Comparison of ENCODE assay signal across 20 cellular contexts in genomic region chr17:67613961-67614360, GRCh38.
"Had no signal": no experiment of that assay in that cellular context is flagged by ENCODE, and none has a peak within 500 bp of the region (broad histone marks: within the 10 kb centered on the region; RNA-seq: fewer than 3 reads in every experiment).

No MANE protein-coding gene starts in this region.

- H3K4me3 Mint-ChIP-seq: activated B cell treated with CpG ODN at 0.5 μM for 24 hours; activated CD4-positive, alpha-beta memory T cell treated with anti-CD3 and anti-CD28 coated beads, Interleukin-2, amount 10 ng/mL, durations not matched to agents 7 days and 5 days; natural killer cell treated with Interleukin-12 subunit alpha and Interleukin-12 subunit beta and Interleukin-15 and Interleukin-18, amount 100 ng/mL, for 72 hours; stimulated activated naive B cell treated with anti-CD40 and anti-IgM and Interleukin-4, amounts not matched to agents 10 μg/mL and 1 μg/mL and 100 μg/mL, for 72 hours; T-helper 2 cell treated with Interferon-gamma antibody and Interleukin-4, amounts not matched to agents 5 μg/mL and 100 μg/mL, for 36 hours had no signal

- H3K27ac Mint-ChIP-seq: activated B cell treated with CpG ODN at 0.5 μM for 24 hours; activated CD4-positive, alpha-beta memory T cell treated with anti-CD3 and anti-CD28 coated beads, Interleukin-2, amount 10 ng/mL, durations not matched to agents 7 days and 5 days; stimulated activated naive B cell treated with anti-CD40 and anti-IgM and Interleukin-4, amounts not matched to agents 10 μg/mL and 1 μg/mL and 100 μg/mL, for 72 hours; T-helper 2 cell treated with Interferon-gamma antibody and Interleukin-4, amounts not matched to agents 5 μg/mL and 100 μg/mL, for 36 hours had no signal

- H3K27me3 ChIP-seq: adrenal gland, hepatocyte, neutrophil, right lobe of liver, upper lobe of right lung had no signal

- H3K9me3 ChIP-seq: adrenal gland, lower lobe of right lung, neutrophil, right lobe of liver, SK-N-SH, thoracic aorta, upper lobe of right lung had no signal

- H3K36me3 Mint-ChIP-seq: natural killer cell treated with Interleukin-12 subunit alpha and Interleukin-12 subunit beta and Interleukin-15 and Interleukin-18, amount 100 ng/mL, for 72 hours had no signal

- H3K4me1 ChIP-seq: lower lobe of right lung, parathyroid adenoma, upper lobe of right lung had no signal

- H3K27me3 Mint-ChIP-seq: activated B cell treated with CpG ODN at 0.5 μM for 24 hours; activated CD4-positive, alpha-beta memory T cell treated with anti-CD3 and anti-CD28 coated beads, Interleukin-2, amount 10 ng/mL, durations not matched to agents 7 days and 5 days; natural killer cell treated with Interleukin-12 subunit alpha and Interleukin-12 subunit beta and Interleukin-15 and Interleukin-18, amount 100 ng/mL, for 72 hours; stimulated activated naive B cell treated with anti-CD40 and anti-IgM and Interleukin-4, amounts not matched to agents 10 μg/mL and 1 μg/mL and 100 μg/mL, for 72 hours had no signal

- H3K9me3 Mint-ChIP-seq: activated B cell treated with CpG ODN at 0.5 μM for 24 hours; activated CD4-positive, alpha-beta memory T cell treated with anti-CD3 and anti-CD28 coated beads, Interleukin-2, amount 10 ng/mL, durations not matched to agents 7 days and 5 days; natural killer cell treated with Interleukin-12 subunit alpha and Interleukin-12 subunit beta and Interleukin-15 and Interleukin-18, amount 100 ng/mL, for 72 hours; stimulated activated naive B cell treated with anti-CD40 and anti-IgM and Interleukin-4, amounts not matched to agents 10 μg/mL and 1 μg/mL and 100 μg/mL, for 72 hours; T-helper 2 cell treated with Interferon-gamma antibody and Interleukin-4, amounts not matched to agents 5 μg/mL and 100 μg/mL, for 36 hours had no signal

- H3K4me3 ChIP-seq: adrenal gland, hepatocyte, lower lobe of right lung, right lobe of liver, smooth muscle cell, thoracic aorta, upper lobe of right lung had no signal

- DNase-seq: activated B cell treated with CpG ODN at 0.5 μM for 24 hours; activated CD4-positive, alpha-beta memory T cell treated with anti-CD3 and anti-CD28 coated beads, Interleukin-2, amount 10 ng/mL, durations not matched to agents 7 days and 5 days; activated CD4-positive, alpha-beta T cell treated with anti-CD3 and anti-CD28 coated beads for 48 hours; activated gamma-delta T cell; dermis blood vessel endothelial cell; effector memory CD4-positive, alpha-beta T cell; lower lobe of right lung; right lobe of liver; SK-N-SH; stimulated activated CD4-positive, alpha-beta T cell treated with anti-CD3 and anti-CD28 coated beads, Interleukin-4, amount 100 ng/mL, for 24 hours; stimulated activated naive B cell treated with anti-CD40 and anti-IgM and Interleukin-4, amounts not matched to agents 10 μg/mL and 1 μg/mL and 100 μg/mL, for 72 hours; upper lobe of right lung had no signal

- H3K4me1 Mint-ChIP-seq: activated B cell treated with CpG ODN at 0.5 μM for 24 hours; activated CD4-positive, alpha-beta memory T cell treated with anti-CD3 and anti-CD28 coated beads, Interleukin-2, amount 10 ng/mL, durations not matched to agents 7 days and 5 days; stimulated activated naive B cell treated with anti-CD40 and anti-IgM and Interleukin-4, amounts not matched to agents 10 μg/mL and 1 μg/mL and 100 μg/mL, for 72 hours had no signal

- ATAC-seq: lower lobe of right lung; natural killer cell treated with Interleukin-12 subunit alpha and Interleukin-12 subunit beta and Interleukin-15 and Interleukin-18, amount 100 ng/mL, for 72 hours; right lobe of liver; upper lobe of right lung had no signal

- H3K27ac ChIP-seq: adrenal gland, hepatocyte, lower lobe of right lung, neutrophil, parathyroid adenoma, right lobe of liver, thoracic aorta, upper lobe of right lung had no signal

- H3K36me3 ChIP-seq: adrenal gland, lower lobe of right lung, neutrophil, right lobe of liver, thoracic aorta, upper lobe of right lung had no signal
